ENCODE assay signal across 1 cellular context in genomic region chr1:21027805-21028204, GRCh38.
TF ChIP-seq lines count a peak whose summit lies in the region.

No MANE protein-coding gene starts in this region.

TF ChIP-seq in K562, 482 proteins besides CTCF, POLR2A, EP300 and RAD21 (continued from another document and continues in another):
- TF ChIP-seq TEAD2 (tag; IDR thresholded peaks at IDR 0.05) (no peak), NR0B1 (IDR thresholded peaks at IDR 0.05; ENCODE audit: partially characterized antibody) (no peak), ZBTB12 (CRISPR knock-in tag; IDR thresholded peaks at IDR 0.05) (no peak), DPF2 (IDR thresholded peaks at IDR 0.05) (peak; percentile 83), CHD1 (IDR thresholded peaks at IDR 0.05; ENCODE audit: low read length) (no peak), CBX5 (IDR thresholded peaks at IDR 0.05; ENCODE audit: borderline replicate concordance, low read depth) (no peak), TEAD4 (IDR thresholded peaks at IDR 0.05; ENCODE audit: low read length) (peak; percentile 88), TEAD4 (CRISPR knock-in tag; IDR thresholded peaks at IDR 0.05; ENCODE audit: borderline replicate concordance) (no peak), IRF2 (CRISPR knock-in tag; IDR thresholded peaks at IDR 0.05) (no peak), TAF15 (IDR thresholded peaks at IDR 0.05; ENCODE audit: low read depth, low read length) (no peak), JUN (IDR thresholded peaks at IDR 0.05; ENCODE audit: borderline replicate concordance, low read depth, low read length) (no peak), JUN (CRISPR knock-in tag; IDR thresholded peaks at IDR 0.05; ENCODE audit: borderline replicate concordance) (no peak), MYNN (IDR thresholded peaks at IDR 0.05) (no peak), MYNN (CRISPR knock-in tag; IDR thresholded peaks at IDR 0.05) (no peak), ZNF41 (CRISPR knock-in tag; conservative IDR thresholded peaks at IDR 0.05) (no peak), ZNF124 (CRISPR knock-in tag; IDR thresholded peaks at IDR 0.05) (no peak), KAT7 (CRISPR knock-in tag; IDR thresholded peaks at IDR 0.05; ENCODE audit: borderline replicate concordance) (no peak), MEIS2 (IDR thresholded peaks at IDR 0.05; ENCODE audit: partially characterized antibody) (peak; percentile 72), PBX2 (CRISPR knock-in tag; IDR thresholded peaks at IDR 0.05; ENCODE audit: low read depth) (no peak), PBX2 (tag; conservative IDR thresholded peaks at IDR 0.05; ENCODE audit: low read depth) (peak; percentile 70), KLF6 (CRISPR knock-in tag; IDR thresholded peaks at IDR 0.05; ENCODE audit: borderline replicate concordance) (no peak), ATF2 (CRISPR knock-in tag; IDR thresholded peaks at IDR 0.05) (no peak), NCOR1 (IDR thresholded peaks at IDR 0.05) (peak; percentile 75), JUND (IDR thresholded peaks at IDR 0.05; ENCODE audit: borderline replicate concordance, low read depth, low read length) (0 out of 2 replicates have a peak, but pooled peaks have one; percentile 15), JUND (tag; IDR thresholded peaks at IDR 0.05; ENCODE audit: borderline replicate concordance, low read depth, low read length) (no peak), PATZ1 (CRISPR knock-in tag; IDR thresholded peaks at IDR 0.05; ENCODE audit: borderline replicate concordance) (no peak), SNRNP70 (optimal IDR thresholded peaks at IDR 0.05; ENCODE audit: low read depth, low read length) (no peak), BRF2 (IDR thresholded peaks at IDR 0.05; ENCODE audit: borderline replicate concordance, insufficient read depth, insufficient read length) (no peak), DEAF1 (CRISPR knock-in tag; IDR thresholded peaks at IDR 0.05) (no peak), TRIM25 (IDR thresholded peaks at IDR 0.05; ENCODE audit: borderline replicate concordance) (no peak), E2F5 (CRISPR knock-in tag; IDR thresholded peaks at IDR 0.05) (no peak), ZNF165 (CRISPR knock-in tag; IDR thresholded peaks at IDR 0.05; ENCODE audit: borderline replicate concordance) (no peak), RUNX1 (IDR thresholded peaks at IDR 0.05; ENCODE audit: low read depth) (no peak), MLLT1 (IDR thresholded peaks at IDR 0.05) (no peak), PCBP1 (IDR thresholded peaks at IDR 0.05; ENCODE audit: low read depth, low read length, poor library complexity, severe bottlenecking) (no peak), ZNF134 (CRISPR knock-in tag; conservative IDR thresholded peaks at IDR 0.05) (no peak), TCF15 (CRISPR knock-in tag; IDR thresholded peaks at IDR 0.05) (no peak), HDAC2 (IDR thresholded peaks at IDR 0.05) (peak; percentile 39; the same call in 1 of the 2 replicates), PML (IDR thresholded peaks at IDR 0.05; ENCODE audit: low read length) (0 out of 2 replicates have a peak, but pooled peaks have one; percentile 32), SIN3B (IDR thresholded peaks at IDR 0.05; ENCODE audit: low read depth) (no peak), GATA2 (CRISPR knock-in tag; IDR thresholded peaks at IDR 0.05) (no peak), ZNF212 (CRISPR knock-in tag; IDR thresholded peaks at IDR 0.05) (no peak), CHD2 (IDR thresholded peaks at IDR 0.05; ENCODE audit: low read depth, low read length) (no peak), FOXO4 (CRISPR knock-in tag; IDR thresholded peaks at IDR 0.05) (no peak), CBX2 (IDR thresholded peaks at IDR 0.05; ENCODE audit: insufficient read depth, low read length, poor library complexity, severe bottlenecking) (no peak), XRCC4 (IDR thresholded peaks at IDR 0.05; ENCODE audit: extremely low read depth, insufficient read depth, insufficient read length) (no peak), KDM4B (IDR thresholded peaks at IDR 0.05; ENCODE audit: borderline replicate concordance in 2 of 2, low read depth in 1 of 2) (no peak), ZNF77 (CRISPR knock-in tag; IDR thresholded peaks at IDR 0.05) (no peak), LEF1 (IDR thresholded peaks at IDR 0.05) (peak; percentile 63), CBX1 (IDR thresholded peaks at IDR 0.05; ENCODE audit: low read depth) (no peak), BCOR (IDR thresholded peaks at IDR 0.05) (no peak), PTRF (tag; IDR thresholded peaks at IDR 0.05) (no peak)
